ENCODE assay signal across 26 cellular contexts in the genomic region with DNA sequence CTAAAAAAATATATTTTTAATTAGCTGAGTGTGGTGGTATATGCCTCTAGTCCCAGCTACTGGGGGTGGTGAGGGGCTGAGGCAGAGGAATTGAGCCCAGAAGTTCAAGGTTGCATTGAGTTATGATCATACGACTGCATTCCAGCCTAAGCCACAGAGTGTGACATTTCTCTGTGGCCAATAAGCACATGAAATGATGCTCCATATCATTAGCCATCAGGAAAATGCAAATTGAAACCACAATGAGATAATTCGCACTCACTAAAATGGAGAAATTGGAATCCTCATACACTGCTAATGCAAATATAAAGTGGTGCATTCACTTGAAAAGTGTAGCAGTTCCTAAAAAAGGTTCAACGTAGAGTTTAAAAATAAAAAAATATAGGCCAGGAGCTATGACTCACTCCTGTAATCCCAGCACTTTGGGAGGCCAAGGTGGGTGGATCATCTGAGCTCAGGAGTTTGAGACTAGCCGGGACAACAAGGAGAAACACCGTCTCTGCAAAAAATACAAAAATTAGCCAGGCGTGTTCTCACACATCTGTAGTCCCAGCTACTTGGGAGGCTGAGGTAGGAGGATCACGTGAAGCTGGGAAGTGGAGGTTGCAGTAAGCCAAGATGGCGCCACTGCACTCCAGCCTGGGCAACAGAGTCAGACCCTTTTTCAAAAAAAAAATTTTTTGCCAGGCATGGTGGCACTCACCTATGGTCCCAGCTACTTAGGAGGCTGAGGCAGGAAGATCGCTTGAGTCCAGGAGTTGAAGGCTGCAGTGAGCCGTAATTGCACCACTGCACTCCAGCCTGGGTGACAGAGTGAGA. TPM values are rescaled to one million over a fixed set of nuclear protein-coding genes. Genes with fewer than 3 reads are reported as not detected.
"Had no signal": no experiment of that assay in that cellular context is flagged by ENCODE, and none has a peak within 500 bp of the region (broad histone marks: within the 10 kb centered on the region; RNA-seq: fewer than 3 reads in every experiment).

No MANE protein-coding gene starts in this region.

- DNase-seq: activated CD4-positive, alpha-beta T cell treated with anti-CD3 and anti-CD28 coated beads for 4 hours; activated CD8-positive, alpha-beta memory T cell treated with anti-CD3 and anti-CD28 coated beads, Interleukin-2, amount 50 U/mL, for 4 hours; activated CD8-positive, alpha-beta T cell treated with anti-CD3 and anti-CD28 coated beads for 36 hours; activated gamma-delta T cell treated with Interleukin-2 at 50 U/mL for 16 hours; activated naive CD4-positive, alpha-beta T cell treated with anti-CD3 and anti-CD28 coated beads, Interleukin-2, amount 10 ng/mL, durations not matched to agents 7 days and 5 days; activated naive CD8-positive, alpha-beta T cell treated with anti-CD3 and anti-CD28 coated beads for 36 hours; activated T-cell treated with anti-CD3 and anti-CD28 coated beads, Interleukin-2, amount 50 U/mL, for 72 hours; MG63; MV-4-11; NCI-H1092 treated with DMSO at 0.1 percent for 48 hours; NCI-H1417 treated with DMSO at 0.1 percent for 48 hours; NCI-H1694; NCI-H2029 treated with DMSO at 0.1 percent for 48 hours; NCI-H510A treated with DMSO at 0.1 percent for 48 hours; NCI-H69; NK-92 treated with Interleukin-12 subunit alpha and Interleukin-12 subunit beta, amount 100 ng/mL, for 24 hours; OCI-M1; RPMI8226; T-cell; WERI-Rb-1 had no signal

- H3K4me1 Mint-ChIP-seq: activated naive CD4-positive, alpha-beta T cell treated with anti-CD3 and anti-CD28 coated beads, Interleukin-2, amount 10 ng/mL, durations not matched to agents 7 days and 5 days; activated naive CD8-positive, alpha-beta T cell treated with anti-CD3 and anti-CD28 coated beads for 36 hours; T-cell had no signal

- H3K27ac ChIP-seq: breast epithelium, SK-N-MC, WERI-Rb-1 had no signal

- H3K27me3 Mint-ChIP-seq: activated CD8-positive, alpha-beta T cell treated with anti-CD3 and anti-CD28 coated beads for 36 hours; activated naive CD4-positive, alpha-beta T cell treated with anti-CD3 and anti-CD28 coated beads, Interleukin-2, amount 10 ng/mL, durations not matched to agents 7 days and 5 days; activated naive CD8-positive, alpha-beta T cell treated with anti-CD3 and anti-CD28 coated beads for 36 hours; T-cell had no signal

- H3K4me3 Mint-ChIP-seq: activated CD8-positive, alpha-beta T cell treated with anti-CD3 and anti-CD28 coated beads for 36 hours; activated naive CD4-positive, alpha-beta T cell treated with anti-CD3 and anti-CD28 coated beads, Interleukin-2, amount 10 ng/mL, durations not matched to agents 7 days and 5 days; activated naive CD8-positive, alpha-beta T cell treated with anti-CD3 and anti-CD28 coated beads for 36 hours; activated T-cell treated with anti-CD3 and anti-CD28 coated beads, Interleukin-2, amount 50 U/mL, for 72 hours; T-cell had no signal

- H3K9me3 Mint-ChIP-seq: activated CD8-positive, alpha-beta T cell treated with anti-CD3 and anti-CD28 coated beads for 36 hours; activated naive CD4-positive, alpha-beta T cell treated with anti-CD3 and anti-CD28 coated beads, Interleukin-2, amount 10 ng/mL, durations not matched to agents 7 days and 5 days; activated naive CD8-positive, alpha-beta T cell treated with anti-CD3 and anti-CD28 coated beads for 36 hours; activated T-cell treated with anti-CD3 and anti-CD28 coated beads, Interleukin-2, amount 50 U/mL, for 72 hours; activated T-helper 2 cell treated with anti-CD3 and anti-CD28 coated beads, Interferon-gamma antibody, Interleukin-2, Interleukin-4, amounts not matched to agents 10 μg/mL and 5 μg/mL and 100 μg/mL, durations not matched to agents 14 hours and 24 hours and 36 hours; T-cell had no signal

- H3K27ac Mint-ChIP-seq: activated CD8-positive, alpha-beta T cell treated with anti-CD3 and anti-CD28 coated beads for 36 hours; activated naive CD4-positive, alpha-beta T cell treated with anti-CD3 and anti-CD28 coated beads, Interleukin-2, amount 10 ng/mL, durations not matched to agents 7 days and 5 days; activated naive CD8-positive, alpha-beta T cell treated with anti-CD3 and anti-CD28 coated beads for 36 hours; activated T-cell treated with anti-CD3 and anti-CD28 coated beads, Interleukin-2, amount 50 U/mL, for 72 hours; activated T-helper 2 cell treated with anti-CD3 and anti-CD28 coated beads, Interferon-gamma antibody, Interleukin-2, Interleukin-4, amounts not matched to agents 10 μg/mL and 5 μg/mL and 100 μg/mL, durations not matched to agents 14 hours and 24 hours and 36 hours; T-cell had no signal

- H3K4me1 ChIP-seq: breast epithelium had no signal

- H3K36me3 ChIP-seq: breast epithelium had no signal

- ATAC-seq: activated CD8-positive, alpha-beta T cell treated with anti-CD3 and anti-CD28 coated beads for 36 hours; activated T-cell treated with anti-CD3 and anti-CD28 coated beads, Interleukin-2, amount 50 U/mL, for 72 hours; Right ventricle myocardium inferior; T-cell had no signal

- H3K9me3 ChIP-seq: breast epithelium, MG63 had no signal

- H3K27me3 ChIP-seq: breast epithelium, MG63 had no signal

- H3K4me3 ChIP-seq: breast epithelium, MG63, SK-N-MC had no signal

RNA-seq across cellular contexts. Expression of a gene that starts 46.8 kb away (rescaled TPM):
- total RNA-seq: Right ventricle myocardium inferior had no signal

RNA-seq across cellular contexts. Expression of a gene that starts 53.2 kb away (rescaled TPM):
- total RNA-seq: activated CD8-positive, alpha-beta T cell treated with anti-CD3 and anti-CD28 coated beads for 36 hours; activated naive CD8-positive, alpha-beta T cell treated with anti-CD3 and anti-CD28 coated beads for 36 hours; activated T-cell treated with anti-CD3 and anti-CD28 coated beads, Interleukin-2, amount 50 U/mL, for 72 hours; activated T-helper 2 cell treated with anti-CD3 and anti-CD28 coated beads, Interferon-gamma antibody, Interleukin-2, Interleukin-4, amounts not matched to agents 10 μg/mL and 5 μg/mL and 100 μg/mL, durations not matched to agents 14 hours and 24 hours and 36 hours; cerebellum; Right ventricle myocardium inferior; T-helper 2 cell treated with Interferon-gamma antibody and Interleukin-4, amounts not matched to agents 100 ng/mL and 5 ng/mL, for 36 hours had no signal
